In the genomic region with DNA sequence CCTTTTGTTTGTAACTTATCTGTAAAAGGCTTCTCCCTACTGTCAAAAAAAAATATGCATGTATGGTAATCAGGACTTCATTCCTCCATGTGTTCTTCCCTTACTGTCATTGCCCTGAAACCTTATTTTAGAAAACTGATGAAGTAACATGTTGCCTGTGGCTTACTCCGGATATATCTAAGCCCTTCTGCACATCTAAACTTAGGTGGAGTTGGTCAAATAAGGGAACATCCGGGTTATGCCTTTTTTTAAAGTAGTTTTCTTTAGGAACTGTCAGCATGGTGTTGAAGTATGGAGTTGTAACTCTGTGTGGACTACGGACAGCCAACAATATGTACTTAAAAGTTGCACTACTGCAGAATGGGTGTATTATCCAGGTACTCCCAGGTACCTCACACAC, we compare ENCODE assay signal across 1 cellular context.
TF ChIP-seq lines count a peak whose summit lies in the region.

No MANE protein-coding gene starts in this region.

TF ChIP-seq in SK-N-SH, 30 proteins besides CTCF, POLR2A, EP300 and RAD21 (continued from another document):
- TF ChIP-seq MEF2A (IDR thresholded peaks at IDR 0.05; ENCODE audit: borderline replicate concordance, low read depth) (no peak), RCOR1 (IDR thresholded peaks at IDR 0.05; ENCODE audit: low read length) (no peak), MXI1 (IDR thresholded peaks at IDR 0.05; ENCODE audit: low read depth, low read length) (no peak)
